In the genomic region with DNA sequence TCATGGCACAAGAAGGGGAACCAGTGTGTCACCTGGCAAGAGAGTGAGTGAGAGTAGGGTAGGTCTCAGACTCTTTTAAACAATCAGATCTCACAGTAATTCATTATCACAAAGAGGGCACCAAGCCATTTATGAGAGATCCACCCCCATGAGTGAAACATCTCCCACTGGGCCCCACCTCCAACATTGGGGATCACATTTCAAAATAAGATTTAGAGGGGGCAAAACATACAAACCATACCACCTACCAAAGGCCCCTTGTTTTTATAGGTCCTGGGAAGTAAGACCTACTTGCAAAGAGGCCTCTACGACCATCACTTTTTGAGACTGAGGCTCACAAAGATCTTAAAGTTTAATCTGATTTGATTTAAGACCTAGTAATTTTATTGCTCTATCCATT, we compare ENCODE assay signal across 28 cellular contexts.
"Had no signal": no experiment of that assay in that cellular context is flagged by ENCODE, and none has a peak within 500 bp of the region (broad histone marks: within the 10 kb centered on the region; RNA-seq: fewer than 3 reads in every experiment).

No MANE protein-coding gene starts in this region.

- H3K27ac Mint-ChIP-seq: stimulated activated effector memory CD8-positive, alpha-beta T cell treated with anti-CD3 and anti-CD28 coated beads, Interleukin-12 subunit alpha, Interleukin-12 subunit beta, amount 100 ng/mL, for 72 hours; stimulated activated memory B cell treated with anti-CD40 and anti-IgM and Interleukin-4, amounts not matched to agents 10 μg/mL and 1 μg/mL and 100 μg/mL, for 72 hours; stimulated activated naive B cell treated with anti-CD40 and anti-IgM and Interleukin-4, amounts not matched to agents 10 μg/mL and 1 μg/mL and 100 μg/mL, for 72 hours; stimulated activated naive CD8-positive, alpha-beta T cell treated with anti-CD3 and anti-CD28 coated beads, Interleukin-15, amount 100 ng/mL, for 72 hours; stimulated activated naive CD8-positive, alpha-beta T cell treated with anti-CD3 and anti-CD28 coated beads, Interleukin-15, Interleukin-2, amounts not matched to agents 100 ng/mL and 50 ng/mL, for 24 hours; type B pancreatic cell had no signal

- H3K27ac ChIP-seq: stomach, suprapubic skin, testis, thoracic aorta, thyroid gland, tibial artery, tibial nerve, transverse colon, upper lobe of left lung, upper lobe of right lung, uterus, vagina had no signal

- H3K4me3 Mint-ChIP-seq: stimulated activated effector memory CD8-positive, alpha-beta T cell treated with anti-CD3 and anti-CD28 coated beads, Interleukin-12 subunit alpha, Interleukin-12 subunit beta, amount 100 ng/mL, for 72 hours; stimulated activated memory B cell treated with anti-CD40 and anti-IgM and Interleukin-4, amounts not matched to agents 10 μg/mL and 1 μg/mL and 100 μg/mL, for 72 hours; stimulated activated naive B cell treated with anti-CD40 and anti-IgM and Interleukin-4, amounts not matched to agents 10 μg/mL and 1 μg/mL and 100 μg/mL, for 72 hours; stimulated activated naive CD8-positive, alpha-beta T cell treated with anti-CD3 and anti-CD28 coated beads, Interleukin-15, amount 100 ng/mL, for 72 hours; stimulated activated naive CD8-positive, alpha-beta T cell treated with anti-CD3 and anti-CD28 coated beads, Interleukin-15, Interleukin-2, amounts not matched to agents 100 ng/mL and 50 ng/mL, for 24 hours; type B pancreatic cell had no signal

- DNase-seq: stimulated activated CD4-positive, alpha-beta T cell treated with anti-CD3 and anti-CD28 coated beads, Interleukin-2, amount 100 ng/mL, for 48 hours; stimulated activated CD4-positive, alpha-beta T cell treated with anti-CD3 and anti-CD28 coated beads, Interleukin-4, amount 100 ng/mL, for 1 hour; stimulated activated CD4-positive, alpha-beta T cell treated with anti-CD3 and anti-CD28 coated beads, Interleukin-4, amount 100 ng/mL, for 24 hours; stimulated activated CD4-positive, alpha-beta T cell treated with anti-CD3 and anti-CD28 coated beads, Interleukin-4, amount 100 ng/mL, for 4 hours; stimulated activated CD8-positive, alpha-beta memory T cell treated with anti-CD3 and anti-CD28 coated beads, Interleukin-4, amount 100 ng/mL, for 48 hours; stimulated activated naive B cell treated with anti-CD40 and anti-IgM and Interleukin-4, amounts not matched to agents 10 μg/mL and 1 μg/mL and 100 μg/mL, for 72 hours; stimulated activated naive CD4-positive, alpha-beta T cell; stimulated activated naive CD4-positive, alpha-beta T cell treated with Interleukin-2 at 50 U/mL for 16 hours; stimulated activated naive CD8-positive, alpha-beta T cell treated with anti-CD3 and anti-CD28 coated beads, Interleukin-15, amount 100 ng/mL, for 72 hours; stimulated activated naive CD8-positive, alpha-beta T cell treated with anti-CD3 and anti-CD28 coated beads, Interleukin-15, Interleukin-2, amounts not matched to agents 100 U/mL and 50 U/mL, for 24 hours; stomach; substantia nigra; testis; thyroid gland; tibial artery; transverse colon; trophoblast cell; upper lobe of left lung; upper lobe of right lung; uterus had no signal

- H3K36me3 ChIP-seq: stomach, suprapubic skin, thoracic aorta, thyroid gland, tibial artery, tibial nerve, transverse colon, upper lobe of left lung, upper lobe of right lung, uterus, vagina had no signal

- H3K4me1 ChIP-seq: stomach, suprapubic skin, testis, thyroid gland, tibial artery, transverse colon, upper lobe of left lung, upper lobe of right lung, uterus, vagina had no signal

- H3K4me1 Mint-ChIP-seq: stimulated activated effector memory CD8-positive, alpha-beta T cell treated with anti-CD3 and anti-CD28 coated beads, Interleukin-12 subunit alpha, Interleukin-12 subunit beta, amount 100 ng/mL, for 72 hours; stimulated activated memory B cell treated with anti-CD40 and anti-IgM and Interleukin-4, amounts not matched to agents 10 μg/mL and 1 μg/mL and 100 μg/mL, for 72 hours; stimulated activated naive B cell treated with anti-CD40 and anti-IgM and Interleukin-4, amounts not matched to agents 10 μg/mL and 1 μg/mL and 100 μg/mL, for 72 hours had no signal

- H3K9me3 ChIP-seq: stomach, suprapubic skin, testis, thoracic aorta, thyroid gland, tibial artery, tibial nerve, transverse colon, upper lobe of left lung, upper lobe of right lung, uterus, vagina had no signal

- ATAC-seq: stimulated activated effector memory CD8-positive, alpha-beta T cell treated with anti-CD3 and anti-CD28 coated beads, Interleukin-12 subunit alpha, Interleukin-12 subunit beta, amount 100 ng/mL, for 72 hours; stimulated activated memory B cell treated with anti-CD40 and anti-IgM and Interleukin-4, amounts not matched to agents 10 μg/mL and 1 μg/mL and 100 μg/mL, for 72 hours; stimulated activated naive B cell treated with anti-CD40 and anti-IgM and Interleukin-4, amounts not matched to agents 10 μg/mL and 1 μg/mL and 100 μg/mL, for 72 hours; stimulated activated naive CD8-positive, alpha-beta T cell treated with anti-CD3 and anti-CD28 coated beads, Interleukin-15, amount 100 ng/mL, for 72 hours; stimulated activated naive CD8-positive, alpha-beta T cell treated with anti-CD3 and anti-CD28 coated beads, Interleukin-15, Interleukin-2, amounts not matched to agents 100 U/mL and 50 U/mL, for 24 hours; upper lobe of right lung had no signal

- H3K27me3 Mint-ChIP-seq: stimulated activated naive CD8-positive, alpha-beta T cell treated with anti-CD3 and anti-CD28 coated beads, Interleukin-15, amount 100 ng/mL, for 72 hours; stimulated activated naive CD8-positive, alpha-beta T cell treated with anti-CD3 and anti-CD28 coated beads, Interleukin-15, Interleukin-2, amounts not matched to agents 100 ng/mL and 50 ng/mL, for 24 hours; type B pancreatic cell had no signal

- H3K9me3 Mint-ChIP-seq: stimulated activated effector memory CD8-positive, alpha-beta T cell treated with anti-CD3 and anti-CD28 coated beads, Interleukin-12 subunit alpha, Interleukin-12 subunit beta, amount 100 ng/mL, for 72 hours; stimulated activated memory B cell treated with anti-CD40 and anti-IgM and Interleukin-4, amounts not matched to agents 10 μg/mL and 1 μg/mL and 100 μg/mL, for 72 hours; stimulated activated naive B cell treated with anti-CD40 and anti-IgM and Interleukin-4, amounts not matched to agents 10 μg/mL and 1 μg/mL and 100 μg/mL, for 72 hours; stimulated activated naive CD8-positive, alpha-beta T cell treated with anti-CD3 and anti-CD28 coated beads, Interleukin-15, amount 100 ng/mL, for 72 hours; type B pancreatic cell had no signal

- H3K27me3 ChIP-seq: stomach, suprapubic skin, testis, thyroid gland, tibial artery, tibial nerve, transverse colon, upper lobe of left lung, upper lobe of right lung, uterus, vagina had no signal

- H3K36me3 Mint-ChIP-seq: stimulated activated effector memory CD8-positive, alpha-beta T cell treated with anti-CD3 and anti-CD28 coated beads, Interleukin-12 subunit alpha, Interleukin-12 subunit beta, amount 100 ng/mL, for 72 hours; stimulated activated memory B cell treated with anti-CD40 and anti-IgM and Interleukin-4, amounts not matched to agents 10 μg/mL and 1 μg/mL and 100 μg/mL, for 72 hours; stimulated activated naive B cell treated with anti-CD40 and anti-IgM and Interleukin-4, amounts not matched to agents 10 μg/mL and 1 μg/mL and 100 μg/mL, for 72 hours; type B pancreatic cell had no signal

- H3K4me3 ChIP-seq: stomach, suprapubic skin, testis, thoracic aorta, thyroid gland, tibial artery, tibial nerve, transverse colon, upper lobe of left lung, upper lobe of right lung, uterus, vagina had no signal
